ENCODE assay signal across 19 cellular contexts in genomic region chr17:75892556-75893224, GRCh38. TPM values are rescaled to one million over a fixed set of nuclear protein-coding genes. Genes with fewer than 3 reads are reported as not detected.
DNase-seq lines count a peak whose midpoint lies in the region; ATAC-seq and TF ChIP-seq lines count a peak whose summit lies in the region.
"Had no signal": no experiment of that assay in that cellular context is flagged by ENCODE, and none has a peak within 500 bp of the region (broad histone marks: within the 10 kb centered on the region; RNA-seq: fewer than 3 reads in every experiment).

No MANE protein-coding gene starts in this region.

- ATAC-seq in WTC11 (no peak), right lobe of liver (no peak), upper lobe of right lung (no peak)
- no peak for ATAC-seq in naive thymus-derived CD4-positive, alpha-beta T cell
- ATAC-seq: activated naive CD4-positive, alpha-beta T cell treated with anti-CD3 and anti-CD28 coated beads, Interleukin-2, amount 50 U/mL, for 72 hours; esophagus mucosa; stimulated activated naive CD8-positive, alpha-beta T cell treated with anti-CD3 and anti-CD28 coated beads, Interleukin-15, amount 100 ng/mL, for 72 hours had no signal

- H3K27me3 Mint-ChIP-seq in WTC11 (ENCODE audit: low read depth), result no peaks in the 10 kb centered on the region
- no peaks in the 10 kb centered on the region for H3K27me3 Mint-ChIP-seq in naive thymus-derived CD4-positive, alpha-beta T cell
- H3K27me3 Mint-ChIP-seq: activated CD4-positive, alpha-beta memory T cell treated with anti-CD3 and anti-CD28 coated beads, Interleukin-2, amount 10 ng/mL, durations not matched to agents 7 days and 5 days; CD4-positive, CD25-positive, alpha-beta regulatory T cell; stimulated activated naive CD8-positive, alpha-beta T cell treated with anti-CD3 and anti-CD28 coated beads, Interleukin-15, amount 100 ng/mL, for 72 hours had no signal

- H3K4me3 Mint-ChIP-seq in WTC11, result no peak overlapping the region
- H3K4me3 Mint-ChIP-seq in naive thymus-derived CD4-positive, alpha-beta T cell, result no peak overlapping the region
- H3K4me3 Mint-ChIP-seq: activated CD4-positive, alpha-beta memory T cell treated with anti-CD3 and anti-CD28 coated beads, Interleukin-2, amount 10 ng/mL, durations not matched to agents 7 days and 5 days; CD4-positive, CD25-positive, alpha-beta regulatory T cell; stimulated activated naive CD8-positive, alpha-beta T cell treated with anti-CD3 and anti-CD28 coated beads, Interleukin-15, amount 100 ng/mL, for 72 hours had no signal

- H3K27ac ChIP-seq in right lobe of liver, result no peak overlapping the region
- no peak overlapping the region for H3K27ac ChIP-seq in upper lobe of right lung
- H3K27ac ChIP-seq in naive thymus-derived CD4-positive, alpha-beta T cell (ENCODE audit: low read depth, low read length), result no peak overlapping the region
- H3K27ac ChIP-seq: colonic mucosa, neutrophil, prostate gland had no signal

- no peaks in the 10 kb centered on the region for H3K9me3 Mint-ChIP-seq in WTC11
- H3K9me3 Mint-ChIP-seq in naive thymus-derived CD4-positive, alpha-beta T cell, result no peaks in the 10 kb centered on the region
- H3K9me3 Mint-ChIP-seq: activated CD4-positive, alpha-beta memory T cell treated with anti-CD3 and anti-CD28 coated beads, Interleukin-2, amount 10 ng/mL, durations not matched to agents 7 days and 5 days; activated naive CD4-positive, alpha-beta T cell treated with anti-CD3 and anti-CD28 coated beads, Interleukin-2, amount 50 U/mL, for 72 hours; activated T-helper 2 cell treated with anti-CD3 and anti-CD28 coated beads, Interferon-gamma antibody, Interleukin-2, Interleukin-4, amounts not matched to agents 10 μg/mL and 5 μg/mL and 100 μg/mL, durations not matched to agents 14 hours and 24 hours and 36 hours; CD4-positive, CD25-positive, alpha-beta regulatory T cell; stimulated activated naive CD8-positive, alpha-beta T cell treated with anti-CD3 and anti-CD28 coated beads, Interleukin-15, amount 100 ng/mL, for 72 hours had no signal

- POLR2A ChIA-PET in WTC11 (lab: Charles Lee), result interaction anchor here (1.2 kb wide), 1 partner anchor 37 kb away, joined by 3 read pairs; the partner anchor contains the start of gene WBP2
- POLR2A ChIA-PET in naive thymus-derived CD4-positive, alpha-beta T cell (lab: Charles Lee), result interaction anchor here (0.5 to 7.1 kb wide), 7 partner anchors 10 to 116 kb away, joined by 3 to 106 read pairs (median 5); partner anchors contain the start of genes MRPL38, TRIM47 and UNC13D

- H3K27me3 ChIP-seq in right lobe of liver, result no peaks in the 10 kb centered on the region
- no peaks in the 10 kb centered on the region for H3K27me3 ChIP-seq in upper lobe of right lung
- no peaks in the 10 kb centered on the region for H3K27me3 ChIP-seq in naive thymus-derived CD4-positive, alpha-beta T cell (ENCODE audit: control insufficient read depth in 2 of 2, insufficient read depth in 2 of 2, low read length in 2 of 2)
- H3K27me3 ChIP-seq: colonic mucosa, neutrophil had no signal

- CTCF ChIA-PET in WTC11 (lab: Charles Lee), result interaction anchor here (0.9 to 7.5 kb wide), 6 partner anchors 12 to 122 kb away, joined by 3 to 71 read pairs (median 16); partner anchors contain the start of genes MRPL38 and TRIM47
- CTCF ChIA-PET in naive thymus-derived CD4-positive, alpha-beta T cell (lab: Charles Lee), result interaction anchor here (1.3 kb wide), 1 partner anchor 15 kb away, joined by 6 read pairs; the partner anchor contains the start of gene TRIM47

- H3K4me1 Mint-ChIP-seq in WTC11, result peaks cover 24% of the 10 kb centered on the region
- peaks cover 22 to 31% (median 25%) of the 10 kb centered on the region in 7 donors for H3K4me1 Mint-ChIP-seq in naive thymus-derived CD4-positive, alpha-beta T cell

- H3K9me3 ChIP-seq in right lobe of liver, result no peaks in the 10 kb centered on the region
- no peaks in the 10 kb centered on the region for H3K9me3 ChIP-seq in upper lobe of right lung
- H3K9me3 ChIP-seq in naive thymus-derived CD4-positive, alpha-beta T cell (ENCODE audit: control insufficient read depth in 2 of 3, low read length in 3 of 3), result no peaks in the 10 kb centered on the region
- H3K9me3 ChIP-seq: colonic mucosa, neutrophil, prostate gland had no signal

- no CpG with 5 or more reads among the region's 16 CpGs for WGBS in right lobe of liver (ENCODE audit: insufficient coverage, low coverage, low lambda C conversion rate, missing lambda C conversion rate)

- H3K36me3 ChIP-seq in right lobe of liver, result no peaks in the 10 kb centered on the region
- H3K36me3 ChIP-seq in upper lobe of right lung, result peaks cover 30% of the 10 kb centered on the region
- H3K36me3 ChIP-seq in naive thymus-derived CD4-positive, alpha-beta T cell (ENCODE audit: control insufficient read depth in 2 of 3, insufficient read depth in 3 of 3, low read length in 3 of 3), result peaks cover 0 to 26% (median 0%) of the 10 kb centered on the region in 3 experiments
- H3K36me3 ChIP-seq: colonic mucosa, neutrophil, prostate gland had no signal

- TF ChIP-seq CTCF in WTC11 (IDR thresholded peaks at IDR 0.05), result no peak
- TF ChIP-seq CTCF in right lobe of liver (IDR thresholded peaks at IDR 0.05), result no peak
- TF ChIP-seq CTCF in upper lobe of right lung (IDR thresholded peaks at IDR 0.05), result no peak

- DNase-seq in WTC11 (ENCODE audit: low spot score), result no peak
- peak in 2 of 3 donors; percentile 49 to 59 for DNase-seq in right lobe of liver
- peak; percentile 62 for DNase-seq in upper lobe of right lung
- DNase-seq in naive thymus-derived CD4-positive, alpha-beta T cell, result no peak
- DNase-seq in NCI-H2081 treated with DMSO at 0.1 percent for 48 hours (lab: John Stamatoyannopoulos, UW), result no peak
- no peak for DNase-seq in putamen (ENCODE audit: low spot score)
- DNase-seq: activated CD4-positive, alpha-beta memory T cell treated with anti-CD3 and anti-CD28 coated beads, Interleukin-2, amount 10 ng/mL, durations not matched to agents 7 days and 5 days; activated CD4-positive, CD25-positive, alpha-beta regulatory T cell treated with anti-CD3 and anti-CD28 coated beads, Interleukin-2, amount 50 U/mL, for 72 hours; CD4-positive, CD25-positive, alpha-beta regulatory T cell; colonic mucosa; foreskin fibroblast; kidney glomerular epithelial cell; NCI-H1436; stimulated activated naive CD8-positive, alpha-beta T cell treated with anti-CD3 and anti-CD28 coated beads, Interleukin-15, amount 100 ng/mL, for 72 hours had no signal

- intact Hi-C loops in right lobe of liver (cut with DNase I) (no loop called here), upper lobe of right lung (cut with DNase I) (no loop called here)
- intact Hi-C loops in naive thymus-derived CD4-positive, alpha-beta T cell (cut with micrococcal nuclease), result no loop called here

- H3K4me3 ChIP-seq in right lobe of liver, result no peak overlapping the region
- H3K4me3 ChIP-seq in upper lobe of right lung, result no peak overlapping the region
- H3K4me3 ChIP-seq in naive thymus-derived CD4-positive, alpha-beta T cell (ENCODE audit: low read length), result no peak overlapping the region
- H3K4me3 ChIP-seq: colonic mucosa, prostate gland had no signal

- H3K4me1 ChIP-seq in right lobe of liver, result peaks cover 0 to 27% (median 3%) of the 10 kb centered on the region in 4 donors
- H3K4me1 ChIP-seq in upper lobe of right lung, result peaks cover 13% of the 10 kb centered on the region
- peaks cover 8 to 12% of the 10 kb centered on the region in 2 donors for H3K4me1 ChIP-seq in naive thymus-derived CD4-positive, alpha-beta T cell (ENCODE audit: control insufficient read depth in 2 of 2, insufficient read depth in 2 of 2, low read length in 2 of 2)

- no peak for TF ChIP-seq POLR2A in right lobe of liver (IDR thresholded peaks at IDR 0.05)

- H3K36me3 Mint-ChIP-seq in WTC11, result peaks cover 7% of the 10 kb centered on the region; the same call in 1 of the 2 replicates
- H3K36me3 Mint-ChIP-seq in naive thymus-derived CD4-positive, alpha-beta T cell, result peaks cover 0 to 13% (median 0%) of the 10 kb centered on the region in 5 donors
- H3K36me3 Mint-ChIP-seq: activated naive CD4-positive, alpha-beta T cell treated with anti-CD3 and anti-CD28 coated beads, Interleukin-2, amount 50 U/mL, for 72 hours had no signal

- H3K27ac Mint-ChIP-seq in WTC11, result no peak overlapping the region
- no peak overlapping the region for H3K27ac Mint-ChIP-seq in naive thymus-derived CD4-positive, alpha-beta T cell
- H3K27ac Mint-ChIP-seq: activated CD4-positive, alpha-beta memory T cell treated with anti-CD3 and anti-CD28 coated beads, Interleukin-2, amount 10 ng/mL, durations not matched to agents 7 days and 5 days; activated T-helper 2 cell treated with anti-CD3 and anti-CD28 coated beads, Interferon-gamma antibody, Interleukin-2, Interleukin-4, amounts not matched to agents 10 μg/mL and 5 μg/mL and 100 μg/mL, durations not matched to agents 14 hours and 24 hours and 36 hours had no signal

TF ChIP-seq in WTC11, 78 proteins besides CTCF, POLR2A, EP300 and RAD21 (continues in another document):
- TF ChIP-seq MYBL2 (CRISPR knock-in tag; IDR thresholded peaks at IDR 0.05) (0 out of 2 replicates have a peak, but pooled peaks have one; percentile 36), ZNF121 (CRISPR knock-in tag; IDR thresholded peaks at IDR 0.05) (no peak)

RNA-seq across cellular contexts. Expression of gene TRIM65, which starts 4.1 kb away (rescaled TPM):
- total RNA-seq in WTC11 (2021), result 51.3 to 56.4 TPM (median 51.4 TPM) in 3 replicates
- total RNA-seq in right lobe of liver, result 1 to 10 TPM; 5.9 to 8.1 (median 7.6) TPM
- total RNA-seq in upper lobe of right lung, result 28.7 TPM
- 10 to 100 TPM; 20.9 to 37.7 (median 29.6) TPM for total RNA-seq in naive thymus-derived CD4-positive, alpha-beta T cell
- 10 to 100 TPM; 14.9 to 29.6 TPM for polyA plus RNA-seq in naive thymus-derived CD4-positive, alpha-beta T cell

RNA-seq across cellular contexts. Expression of gene MRPL38, which starts 12.0 kb away (rescaled TPM):
- total RNA-seq in WTC11 (2021) (107 to 146 TPM (median 116 TPM) in 3 replicates), right lobe of liver (10 to 100 TPM; 46.1 to 79.8 (median 57.3) TPM), upper lobe of right lung (85.5 TPM)
- total RNA-seq in naive thymus-derived CD4-positive, alpha-beta T cell, result 100 to 1,000 TPM in 4 of 5 experiments, 10 to 100 TPM in 1; 81.0 to 154 (median 128) TPM
- 10 to 100 TPM; 64.6 to 72.2 TPM for polyA plus RNA-seq in naive thymus-derived CD4-positive, alpha-beta T cell

RNA-seq across cellular contexts. Expression of gene TRIM47, which starts 14.3 kb away (rescaled TPM):
- total RNA-seq in WTC11 (2021), result 4.4 to 10.0 TPM (median 6.8 TPM) in 3 replicates
- total RNA-seq in right lobe of liver, result 10 to 100 TPM in 5 of 6 experiments, 1 to 10 TPM in 1; 9.1 to 27.0 (median 21.5) TPM
- total RNA-seq in upper lobe of right lung, result 31.0 TPM
- total RNA-seq in naive thymus-derived CD4-positive, alpha-beta T cell, result 10 to 100 TPM in 1 of 5 experiments, 1 to 10 TPM in 4; 2.5 to 25.6 (median 8.7) TPM
- polyA plus RNA-seq in naive thymus-derived CD4-positive, alpha-beta T cell, result 1 to 10 TPM; 6.3 to 7.7 TPM

RNA-seq across cellular contexts. Expression of gene WBP2, which starts 37.6 kb away (rescaled TPM):
- total RNA-seq in WTC11 (2021), result 64.3 to 69.4 TPM (median 68.8 TPM) in 3 replicates
- total RNA-seq in right lobe of liver, result 10 to 100 TPM; 57.5 to 99.2 (median 68.7) TPM
- 156 TPM for total RNA-seq in upper lobe of right lung
- 100 to 1,000 TPM in 3 of 5 experiments, 10 to 100 TPM in 2; 87.7 to 159 (median 112) TPM for total RNA-seq in naive thymus-derived CD4-positive, alpha-beta T cell
- polyA plus RNA-seq in naive thymus-derived CD4-positive, alpha-beta T cell, result 10 to 100 TPM; 84.8 to 99.4 TPM

RNA-seq across cellular contexts. Expression of gene FBF1, which starts 48.2 kb away (rescaled TPM):
- total RNA-seq in WTC11 (2021) (19.8 to 23.7 TPM (median 21.0 TPM) in 3 replicates), right lobe of liver (1 to 10 TPM in 5 of 6 experiments, under 1 TPM in 1; 0.86 to 3.1 (median 2.7) TPM), upper lobe of right lung (11.3 TPM)
- 10 to 100 TPM; 19.9 to 48.1 (median 29.0) TPM for total RNA-seq in naive thymus-derived CD4-positive, alpha-beta T cell
- 1 to 10 TPM; 2.5 to 7.2 TPM for polyA plus RNA-seq in naive thymus-derived CD4-positive, alpha-beta T cell

Comparison
In these comparisons a context has a peak if more than half of its experiments do, and no peak if none do; other contexts are left out.
1. DNase-seq: peak in right lobe of liver (2 of 3) and upper lobe of right lung (single experiment); none in WTC11 (single experiment), naive thymus-derived CD4-positive, alpha-beta T cell (0 of 9), NCI-H2081 treated with DMSO at 0.1 percent for 48 hours (single experiment) and putamen (single experiment).